16 cellular contexts compared by ENCODE assay signal in genomic region chr14:50725761-50726160, GRCh38. TPM values are rescaled to one million over a fixed set of nuclear protein-coding genes. Genes with fewer than 3 reads are reported as not detected.
DNase-seq lines count a peak whose midpoint lies in the region; ATAC-seq and TF ChIP-seq lines count a peak whose summit lies in the region.
"Had no signal": no experiment of that assay in that cellular context is flagged by ENCODE, and none has a peak within 500 bp of the region (broad histone marks: within the 10 kb centered on the region; RNA-seq: fewer than 3 reads in every experiment).

No MANE protein-coding gene starts in this region.

- no peak for TF ChIP-seq CTCF in WTC11 (IDR thresholded peaks at IDR 0.05)

- H3K27me3 Mint-ChIP-seq in activated CD4-positive, alpha-beta T cell treated with anti-CD3 and anti-CD28 coated beads for 36 hours = no peaks in the 10 kb centered on the region
- no peaks in the 10 kb centered on the region for H3K27me3 Mint-ChIP-seq in activated naive CD8-positive, alpha-beta T cell treated with anti-CD3 and anti-CD28 coated beads, Interleukin-2, amount 10 ng/mL, durations not matched to agents 7 days and 5 days
- no peaks in the 10 kb centered on the region for H3K27me3 Mint-ChIP-seq in natural killer cell treated with Interleukin-12 subunit alpha and Interleukin-12 subunit beta and Interleukin-15 and Interleukin-18, amount 100 ng/mL, for 72 hours
- no peaks in the 10 kb centered on the region for H3K27me3 Mint-ChIP-seq in WTC11 (ENCODE audit: low read depth)

- peaks cover 32% of the 10 kb centered on the region for H3K4me1 Mint-ChIP-seq in activated CD4-positive, alpha-beta T cell treated with anti-CD3 and anti-CD28 coated beads for 36 hours
- H3K4me1 Mint-ChIP-seq in activated naive CD8-positive, alpha-beta T cell treated with anti-CD3 and anti-CD28 coated beads, Interleukin-2, amount 10 ng/mL, durations not matched to agents 7 days and 5 days = peaks cover 18% of the 10 kb centered on the region
- peaks cover 14% of the 10 kb centered on the region in 2 donors for H3K4me1 Mint-ChIP-seq in natural killer cell treated with Interleukin-12 subunit alpha and Interleukin-12 subunit beta and Interleukin-15 and Interleukin-18, amount 100 ng/mL, for 72 hours (ENCODE audit: low read depth in 2 of 2)
- H3K4me1 Mint-ChIP-seq in WTC11 = no peaks in the 10 kb centered on the region

- peak; percentile 40 for ATAC-seq in activated CD4-positive, alpha-beta T cell treated with anti-CD3 and anti-CD28 coated beads for 36 hours
- ATAC-seq in activated naive CD8-positive, alpha-beta T cell treated with anti-CD3 and anti-CD28 coated beads, Interleukin-2, amount 10 ng/mL, durations not matched to agents 7 days and 5 days (ENCODE audit: low read depth) = peak; percentile 20
- ATAC-seq in natural killer cell treated with Interleukin-12 subunit alpha and Interleukin-12 subunit beta and Interleukin-15 and Interleukin-18, amount 100 ng/mL, for 72 hours = no peak
- no peak for ATAC-seq in WTC11
- ATAC-seq: gastrocnemius medialis, left lung had no signal

- no peak for DNase-seq in activated CD4-positive, alpha-beta T cell treated with anti-CD3 and anti-CD28 coated beads for 36 hours
- DNase-seq in activated CD4-positive, alpha-beta T cell treated with anti-CD3 and anti-CD28 coated beads, Interleukin-2, amount 50 U/mL, for 1 hour = no peak
- DNase-seq in MV-4-11 (lab: John Stamatoyannopoulos, UW) = peak; percentile 14
- no peak for DNase-seq in activated naive CD8-positive, alpha-beta T cell treated with anti-CD3 and anti-CD28 coated beads, Interleukin-2, amount 10 ng/mL, durations not matched to agents 7 days and 5 days
- DNase-seq in natural killer cell treated with Interleukin-12 subunit alpha and Interleukin-12 subunit beta and Interleukin-15 and Interleukin-18, amount 100 ng/mL, for 72 hours (ENCODE audit: low spot score) = no peak
- DNase-seq in DMS79 (lab: John Stamatoyannopoulos, UW) = no peak
- no peak for DNase-seq in WTC11 (ENCODE audit: low spot score)
- no peak for DNase-seq in NCI-H2081 (lab: John Stamatoyannopoulos, UW)
- DNase-seq: 8988T; adrenal gland; gastrocnemius medialis; left lung; MM.1S; NCI-H1930; stimulated activated CD8-positive, alpha-beta memory T cell treated with anti-CD3 and anti-CD28 coated beads, Interleukin-4, amount 100 ng/mL, for 48 hours; transverse colon had no signal

- H3K36me3 Mint-ChIP-seq in activated CD4-positive, alpha-beta T cell treated with anti-CD3 and anti-CD28 coated beads for 36 hours (ENCODE audit: low read depth) = peaks cover 70% of the 10 kb centered on the region
- H3K36me3 Mint-ChIP-seq in activated naive CD8-positive, alpha-beta T cell treated with anti-CD3 and anti-CD28 coated beads, Interleukin-2, amount 10 ng/mL, durations not matched to agents 7 days and 5 days = peaks cover 70% of the 10 kb centered on the region
- peaks cover 38% of the 10 kb centered on the region for H3K36me3 Mint-ChIP-seq in natural killer cell treated with Interleukin-12 subunit alpha and Interleukin-12 subunit beta and Interleukin-15 and Interleukin-18, amount 100 ng/mL, for 72 hours
- peaks cover 53% of the 10 kb centered on the region for H3K36me3 Mint-ChIP-seq in WTC11

- intact Hi-C loops in activated CD4-positive, alpha-beta T cell treated with anti-CD3 and anti-CD28 coated beads for 36 hours (cut with DNase I, micrococcal nuclease) = loop anchor here (1.0 to 5.0 kb wide), 12 partner anchors 12 to 495 kb away; partner anchors contain the start of genes SAV1 (in 2 of the 2) and SOS2 (in 1 of the 2)

- peak overlapping the region; percentile 95 for H3K27ac Mint-ChIP-seq in activated CD4-positive, alpha-beta T cell treated with anti-CD3 and anti-CD28 coated beads for 36 hours
- H3K27ac Mint-ChIP-seq in activated naive CD8-positive, alpha-beta T cell treated with anti-CD3 and anti-CD28 coated beads, Interleukin-2, amount 10 ng/mL, durations not matched to agents 7 days and 5 days = peak overlapping the region; percentile 90
- peak overlapping the region; percentile 74 to 84 for H3K27ac Mint-ChIP-seq in natural killer cell treated with Interleukin-12 subunit alpha and Interleukin-12 subunit beta and Interleukin-15 and Interleukin-18, amount 100 ng/mL, for 72 hours
- no peak overlapping the region for H3K27ac Mint-ChIP-seq in WTC11

- H3K4me3 Mint-ChIP-seq in activated CD4-positive, alpha-beta T cell treated with anti-CD3 and anti-CD28 coated beads for 36 hours = peak overlapping the region; percentile 39
- peak overlapping the region; percentile 71 for H3K4me3 Mint-ChIP-seq in activated naive CD8-positive, alpha-beta T cell treated with anti-CD3 and anti-CD28 coated beads, Interleukin-2, amount 10 ng/mL, durations not matched to agents 7 days and 5 days
- peak overlapping the region; percentile 50 for H3K4me3 Mint-ChIP-seq in natural killer cell treated with Interleukin-12 subunit alpha and Interleukin-12 subunit beta and Interleukin-15 and Interleukin-18, amount 100 ng/mL, for 72 hours
- H3K4me3 Mint-ChIP-seq in WTC11 = no peak overlapping the region

- H3K9me3 Mint-ChIP-seq in activated CD4-positive, alpha-beta T cell treated with anti-CD3 and anti-CD28 coated beads for 36 hours (ENCODE audit: low read depth) = no peaks in the 10 kb centered on the region
- H3K9me3 Mint-ChIP-seq in activated naive CD8-positive, alpha-beta T cell treated with anti-CD3 and anti-CD28 coated beads, Interleukin-2, amount 10 ng/mL, durations not matched to agents 7 days and 5 days = no peaks in the 10 kb centered on the region
- no peaks in the 10 kb centered on the region for H3K9me3 Mint-ChIP-seq in natural killer cell treated with Interleukin-12 subunit alpha and Interleukin-12 subunit beta and Interleukin-15 and Interleukin-18, amount 100 ng/mL, for 72 hours
- peaks cover 21% of the 10 kb centered on the region for H3K9me3 Mint-ChIP-seq in WTC11

- POLR2A ChIA-PET in activated CD4-positive, alpha-beta T cell treated with anti-CD3 and anti-CD28 coated beads for 36 hours (lab: Charles Lee) = interaction anchor here (0.8 to 1.9 kb wide), 3 partner anchors 11 to 61 kb away, joined by 3 to 11 read pairs (median 7); no protein-coding TSS in a partner anchor
- POLR2A ChIA-PET in activated naive CD8-positive, alpha-beta T cell treated with anti-CD3 and anti-CD28 coated beads, Interleukin-2, amount 10 ng/mL, durations not matched to agents 7 days and 5 days (lab: Charles Lee) = interaction anchor here (0.9 to 1.6 kb wide), 2 partner anchors 10 to 362 kb away, joined by 3 to 4 read pairs; no protein-coding TSS in a partner anchor
- POLR2A ChIA-PET in WTC11 (lab: Charles Lee) = no interaction called here

- CTCF ChIA-PET in activated CD4-positive, alpha-beta T cell treated with anti-CD3 and anti-CD28 coated beads for 36 hours (lab: Charles Lee) = interaction anchor here (0.6 to 4.6 kb wide), 12 partner anchors 11 to 1092 kb away, joined by 3 to 35 read pairs (median 4); no protein-coding TSS in a partner anchor
- CTCF ChIA-PET in WTC11 (lab: Charles Lee) = interaction anchor here (1.1 kb wide), 1 partner anchor 12 kb away, joined by 4 read pairs; no protein-coding TSS in a partner anchor

TF ChIP-seq in WTC11, 78 proteins besides CTCF, POLR2A, EP300 and RAD21 (continues in another document):
- TF ChIP-seq GRHL2 (CRISPR knock-in tag; IDR thresholded peaks at IDR 0.05; ENCODE audit: insufficient replicate concordance, severe bottlenecking) (no peak), E2F4 (CRISPR knock-in tag; IDR thresholded peaks at IDR 0.05; ENCODE audit: borderline replicate concordance, low read depth) (no peak), HMGA2 (CRISPR knock-in tag; IDR thresholded peaks at IDR 0.05) (no peak), ARID4B (CRISPR knock-in tag; IDR thresholded peaks at IDR 0.05; ENCODE audit: borderline replicate concordance) (no peak)

RNA-seq across cellular contexts. Expression of gene SAV1, which starts 57.7 kb away (rescaled TPM):
- 10 to 100 TPM; 13.6 TPM for total RNA-seq in activated CD4-positive, alpha-beta T cell treated with anti-CD3 and anti-CD28 coated beads for 36 hours
- total RNA-seq in activated naive CD8-positive, alpha-beta T cell treated with anti-CD3 and anti-CD28 coated beads, Interleukin-2, amount 10 ng/mL, durations not matched to agents 7 days and 5 days = 1 to 10 TPM; 6.7 to 7.2 TPM
- total RNA-seq in natural killer cell treated with Interleukin-12 subunit alpha and Interleukin-12 subunit beta and Interleukin-15 and Interleukin-18, amount 100 ng/mL, for 72 hours = 1 to 10 TPM; 7.5 to 9.4 TPM
- total RNA-seq in WTC11 (2021) = 59.9 to 64.1 TPM (median 61.0 TPM) in 3 replicates

Comparison
In these comparisons a context has a peak if more than half of its experiments do, and no peak if none do; other contexts are left out.
1. ATAC-seq: peak in activated CD4-positive, alpha-beta T cell treated with anti-CD3 and anti-CD28 coated beads for 36 hours (single experiment) and activated naive CD8-positive, alpha-beta T cell treated with anti-CD3 and anti-CD28 coated beads, Interleukin-2, amount 10 ng/mL, durations not matched to agents 7 days and 5 days (single experiment); none in natural killer cell treated with Interleukin-12 subunit alpha and Interleukin-12 subunit beta and Interleukin-15 and Interleukin-18, amount 100 ng/mL, for 72 hours (0 of 2) and WTC11 (single experiment).